In genomic region chr1:210372931-210373627, GRCh38 we compare ENCODE assay signal across 11 cellular contexts. TPM values are rescaled to one million over a fixed set of nuclear protein-coding genes. Genes with fewer than 3 reads are reported as not detected.
DNase-seq lines count a peak whose midpoint lies in the region; ATAC-seq and TF ChIP-seq lines count a peak whose summit lies in the region.
"Had no signal": no experiment of that assay in that cellular context is flagged by ENCODE, and none has a peak within 500 bp of the region (broad histone marks: within the 10 kb centered on the region; RNA-seq: fewer than 3 reads in every experiment).

No MANE protein-coding gene starts in this region.

- no peak for TF ChIP-seq CTCF in IMR-90 (conservative IDR thresholded peaks at IDR 0.05; ENCODE audit: low read depth, low read length)
- no peak for TF ChIP-seq CTCF in adrenal gland (IDR thresholded peaks at IDR 0.05)
- no peak for TF ChIP-seq CTCF in osteoblast (IDR thresholded peaks at IDR 0.05; ENCODE audit: extremely low read depth, low read depth, low read length)
- TF ChIP-seq CTCF in transverse colon (IDR thresholded peaks at IDR 0.05) = no peak

- H3K9me1 ChIP-seq in IMR-90 (ENCODE audit: insufficient read depth, low read length) = peaks cover 4% of the 10 kb centered on the region

- no peak overlapping the region for H2BK120ac ChIP-seq in IMR-90 (ENCODE audit: low read depth, low read length)

- 0 out of 2 replicates have a peak overlapping the region, but pooled peaks have one; percentile 46 for H3K18ac ChIP-seq in IMR-90 (ENCODE audit: low read depth, low read length)

- H2AK9ac ChIP-seq in IMR-90 (replicated peaks; ENCODE audit: low read depth, low read length, poor library complexity) = no peak overlapping the region

- no peak for DNase-seq in activated CD4-positive, alpha-beta T cell treated with anti-CD3 and anti-CD28 coated beads, Interleukin-2, amount 10 ng/mL, durations not matched to agents 24 days and 14 days
- DNase-seq in activated CD4-positive, alpha-beta T cell treated with anti-CD3 and anti-CD28 coated beads, Interleukin-2, amount 50 U/mL, for 1 hour = no peak
- DNase-seq in IMR-90 (no peak), adrenal gland (no peak), osteoblast (ENCODE audit: insufficient read length, low spot score, missing footprints) (no peak), transverse colon (no peak)
- DNase-seq: activated B cell treated with CpG ODN at 0.5 μM for 24 hours; effector CD4-positive, alpha-beta T cell; KG1 had no signal

- no peaks in the 10 kb centered on the region for H3K79me2 ChIP-seq in osteoblast (ENCODE audit: insufficient read depth, low read length)

- BruUV-seq in IMR-90 (replicated peaks; lab: Mats Ljungman, UMichigan) = no TSS peak

- no peak for TF ChIP-seq EP300 in transverse colon (IDR thresholded peaks at IDR 0.05; ENCODE audit: low read depth)

- H3K4me1 ChIP-seq in IMR-90 (ENCODE audit: control insufficient read depth, insufficient read depth, low read length) = peaks cover 17% of the 10 kb centered on the region
- peaks cover 9 to 32% of the 10 kb centered on the region in 2 donors for H3K4me1 ChIP-seq in adrenal gland (replicated peaks in 1 of 2)
- peaks cover 39% of the 10 kb centered on the region for H3K4me1 ChIP-seq in osteoblast (ENCODE audit: insufficient read depth, low read length)
- H3K4me1 ChIP-seq in transverse colon = no peaks in the 10 kb centered on the region

- no peak overlapping the region for H2BK15ac ChIP-seq in IMR-90 (ENCODE audit: low read depth, low read length)

- no peaks in the 10 kb centered on the region for H3K9me3 ChIP-seq in IMR-90 (ENCODE audit: control insufficient read depth, insufficient read depth, low read length)
- H3K9me3 ChIP-seq in adrenal gland (replicated peaks in 1 of 3) = no peaks in the 10 kb centered on the region
- no peaks in the 10 kb centered on the region for H3K9me3 ChIP-seq in osteoblast (ENCODE audit: low read depth, low read length)
- H3K9me3 ChIP-seq in transverse colon = no peaks in the 10 kb centered on the region

- dilution Hi-C loops in IMR-90 (cut with HindIII; ENCODE audit: low sequenced_read_pairs, unreplicated experiment) = no loop called here

- 0 out of 2 replicates have a peak overlapping the region, but pooled peaks have one; percentile 13 for H2AK5ac ChIP-seq in IMR-90 (ENCODE audit: low read depth, low read length)

- H3K79me1 ChIP-seq in IMR-90 (ENCODE audit: low read depth in 1 of 2, low read length in 2 of 2) = no peaks in the 10 kb centered on the region

- intact Hi-C loops in activated CD4-positive, alpha-beta T cell treated with anti-CD3 and anti-CD28 coated beads, Interleukin-2, amount 10 ng/mL, durations not matched to agents 24 days and 14 days (cut with micrococcal nuclease) = no loop called here
- intact Hi-C loops in IMR-90 (cut with micrococcal nuclease) (no loop called here), adrenal gland (cut with DNase I) (no loop called here), transverse colon (cut with DNase I; ENCODE audit: low total_unique reads) (no loop called here)

- H3K27ac ChIP-seq in IMR-90 (ENCODE audit: insufficient read depth, low read length) = no peak overlapping the region
- H3K27ac ChIP-seq in adrenal gland = peak overlapping the region in 3 of 5 donors; percentile 51 to 83 (median 82)
- peak overlapping the region; percentile 3 for H3K27ac ChIP-seq in osteoblast (ENCODE audit: low read depth, low read length)
- peak overlapping the region in 1 of 4 donors; percentile 31 for H3K27ac ChIP-seq in transverse colon

- H3K9ac ChIP-seq in IMR-90 (ENCODE audit: low read depth, low read length) = no peak overlapping the region

- CTCF ChIA-PET in IMR-90 (lab: Yijun Ruan, JAX) = interaction anchor here (0.6 to 4.2 kb wide), 6 partner anchors 12 to 300 kb away, joined by 3 to 23 read pairs (median 3); no protein-coding TSS in a partner anchor

- H3K27me3 Mint-ChIP-seq in activated CD4-positive, alpha-beta T cell treated with anti-CD3 and anti-CD28 coated beads, Interleukin-2, amount 10 ng/mL, durations not matched to agents 24 days and 14 days = peaks cover 13% of the 10 kb centered on the region
- H3K27me3 Mint-ChIP-seq: activated B cell treated with CpG ODN at 0.5 μM for 24 hours had no signal

- H2AFZ ChIP-seq in IMR-90 (replicated peaks; ENCODE audit: low read length, poor library complexity) (no peak overlapping the region), osteoblast (ENCODE audit: low read length) (no peak overlapping the region)

- POLR2A ChIA-PET in IMR-90 (lab: Charles Lee; ENCODE audit: unreplicated experiment) = no interaction called here

- in situ Hi-C loops in IMR-90 (cut with MboI; ENCODE audit: low sequenced_read_pairs) (no loop called here), transverse colon (cut with MboI; ENCODE audit: low pct_ligation_motif_present in 1 of 4, low pct_unique_long_range_greater_than_20kb in 1 of 4, low sequenced_read_pairs in 3 of 4) (no loop called here)

- 20% methylated on average over 1 of the region's 6 CpGs; no CpG with 5 or more reads in 1 of the 2 experiments for WGBS in IMR-90 (ENCODE audit: extremely low coverage in 2 of 2, insufficient read length in 1 of 2), 2 experiments
- 78 to 93% (median 88%) methylated on average over 6 of the region's 6 CpGs for WGBS in adrenal gland, 4 donors
- WGBS in transverse colon (ENCODE audit: low coverage in 1 of 2), 2 donors = 86 to 94% methylated on average over 6 of the region's 6 CpGs

- ATAC-seq in IMR-90 (ENCODE audit: low read depth) (no peak), HG02884 (IDR thresholded peaks at IDR 0.05; ENCODE audit: unreplicated experiment) (no peak), GM19455 (IDR thresholded peaks at IDR 0.05; ENCODE audit: unreplicated experiment) (no peak)

- no peaks in the 10 kb centered on the region for H3K36me3 Mint-ChIP-seq in activated CD4-positive, alpha-beta T cell treated with anti-CD3 and anti-CD28 coated beads, Interleukin-2, amount 10 ng/mL, durations not matched to agents 24 days and 14 days (ENCODE audit: low read depth)

- TF ChIP-seq POLR2A in IMR-90 (IDR thresholded peaks at IDR 0.05; ENCODE audit: low read depth, low read length) (no peak), adrenal gland (IDR thresholded peaks at IDR 0.05) (no peak), transverse colon (IDR thresholded peaks at IDR 0.05) (no peak)

- no peak overlapping the region for H4K91ac ChIP-seq in IMR-90 (ENCODE audit: insufficient read depth, low read depth, low read length)

- H4K20me1 ChIP-seq in IMR-90 (ENCODE audit: insufficient read depth, low read length) (no peaks in the 10 kb centered on the region), osteoblast (ENCODE audit: insufficient read depth, low read length) (no peaks in the 10 kb centered on the region)

- H3K14ac ChIP-seq in IMR-90 (replicated peaks; ENCODE audit: low read depth, low read length) = no peak overlapping the region

- TF ChIP-seq RAD21 in IMR-90 (IDR thresholded peaks at IDR 0.05; ENCODE audit: low read length) = no peak

- H3K36me3 ChIP-seq in IMR-90 (ENCODE audit: control insufficient read depth, insufficient read depth, low read length) (no peaks in the 10 kb centered on the region), adrenal gland (replicated peaks in 1 of 2) (no peaks in the 10 kb centered on the region), osteoblast (ENCODE audit: insufficient read depth, low read length) (no peaks in the 10 kb centered on the region), transverse colon (no peaks in the 10 kb centered on the region)

- H3K56ac ChIP-seq in IMR-90 (ENCODE audit: extremely low read depth, insufficient read depth, low read length) = no peak overlapping the region

- H3K23ac ChIP-seq in IMR-90 (ENCODE audit: low read depth, low read length) = no peak overlapping the region

- peaks cover 9% of the 10 kb centered on the region for H3K4me1 Mint-ChIP-seq in activated CD4-positive, alpha-beta T cell treated with anti-CD3 and anti-CD28 coated beads, Interleukin-2, amount 10 ng/mL, durations not matched to agents 24 days and 14 days

- no peaks in the 10 kb centered on the region for H3K27me3 ChIP-seq in IMR-90 (ENCODE audit: control insufficient read depth, insufficient read depth, low read length)
- no peaks in the 10 kb centered on the region for H3K27me3 ChIP-seq in adrenal gland
- H3K27me3 ChIP-seq in osteoblast (ENCODE audit: insufficient read depth, low read length) = no peaks in the 10 kb centered on the region
- H3K27me3 ChIP-seq in transverse colon = no peaks in the 10 kb centered on the region

- H3K4ac ChIP-seq in IMR-90 (ENCODE audit: low read depth, low read length) = no peak overlapping the region

- no peak overlapping the region; the same call in 1 of the 2 replicates for H2BK20ac ChIP-seq in IMR-90 (ENCODE audit: low read depth, low read length)

- H3K4me3 ChIP-seq in IMR-90 (ENCODE audit: insufficient read depth, low read depth, low read length) (no peak overlapping the region), adrenal gland (no peak overlapping the region), osteoblast (ENCODE audit: insufficient read depth, low read length) (no peak overlapping the region), transverse colon (no peak overlapping the region)

- H3K27ac Mint-ChIP-seq in activated CD4-positive, alpha-beta T cell treated with anti-CD3 and anti-CD28 coated beads, Interleukin-2, amount 10 ng/mL, durations not matched to agents 24 days and 14 days = peak overlapping the region; percentile 75

- no peaks in the 10 kb centered on the region for H3K9me3 Mint-ChIP-seq in activated CD4-positive, alpha-beta T cell treated with anti-CD3 and anti-CD28 coated beads, Interleukin-2, amount 10 ng/mL, durations not matched to agents 24 days and 14 days
- H3K9me3 Mint-ChIP-seq: activated B cell treated with CpG ODN at 0.5 μM for 24 hours had no signal

- H4K5ac ChIP-seq in IMR-90 (ENCODE audit: low read depth, low read length) = no peak overlapping the region

- H3K4me3 Mint-ChIP-seq in activated CD4-positive, alpha-beta T cell treated with anti-CD3 and anti-CD28 coated beads, Interleukin-2, amount 10 ng/mL, durations not matched to agents 24 days and 14 days = no peak overlapping the region
- H3K4me3 Mint-ChIP-seq: activated B cell treated with CpG ODN at 0.5 μM for 24 hours had no signal

- H4K8ac ChIP-seq in IMR-90 (ENCODE audit: low read depth in 2 of 2, low read length in 2 of 2) = no peak overlapping the region

- peak overlapping the region; percentile 38 for H2BK5ac ChIP-seq in IMR-90 (ENCODE audit: low read depth, low read length, poor library complexity, severe bottlenecking)

- H3K4me2 ChIP-seq in IMR-90 (ENCODE audit: low read depth, low read length) = peak overlapping the region; percentile 83; the same call in 1 of the 2 replicates
- H3K4me2 ChIP-seq in osteoblast (ENCODE audit: insufficient read depth, low read length) = peak overlapping the region; percentile 8

RNA-seq across cellular contexts. Expression of gene HHAT, which starts 44.4 kb away (rescaled TPM):
- total RNA-seq in activated CD4-positive, alpha-beta T cell treated with anti-CD3 and anti-CD28 coated beads, Interleukin-2, amount 10 ng/mL, durations not matched to agents 24 days and 14 days = 0.47 and 0.69 TPM in 2 replicates
- 2.5 and 2.8 TPM in 2 replicates for total RNA-seq in IMR-90 (2012; rRNA removed)
- polyA plus RNA-seq in IMR-90 (2012; rRNA removed) = 1.2 and 1.7 TPM in 2 replicates
- 1.0 and 2.5 TPM in 2 replicates for polyA plus RNA-seq in IMR-90 (2012; cell fraction: cytosol; rRNA removed)
- polyA plus RNA-seq in IMR-90 (2012; cell fraction: nucleus; rRNA removed; ENCODE audit: low replicate concordance) = 1.1 and 1.9 TPM in 2 replicates
- total RNA-seq in adrenal gland = 10 to 100 TPM in 6 of 8 donors, 1 to 10 TPM in 2; 5.9 to 26.7 (median 17.2) TPM
- 1 to 10 TPM; 3.5 to 4.7 (median 3.7) TPM for polyA plus RNA-seq in adrenal gland
- total RNA-seq in osteoblast = 5.1 and 7.4 TPM in 2 replicates
- total RNA-seq in transverse colon = 10 to 100 TPM in 1 of 4 donors, 1 to 10 TPM in 3; 2.2 to 11.6 (median 7.3) TPM
